8 cellular contexts compared by ENCODE assay signal in the genomic region with DNA sequence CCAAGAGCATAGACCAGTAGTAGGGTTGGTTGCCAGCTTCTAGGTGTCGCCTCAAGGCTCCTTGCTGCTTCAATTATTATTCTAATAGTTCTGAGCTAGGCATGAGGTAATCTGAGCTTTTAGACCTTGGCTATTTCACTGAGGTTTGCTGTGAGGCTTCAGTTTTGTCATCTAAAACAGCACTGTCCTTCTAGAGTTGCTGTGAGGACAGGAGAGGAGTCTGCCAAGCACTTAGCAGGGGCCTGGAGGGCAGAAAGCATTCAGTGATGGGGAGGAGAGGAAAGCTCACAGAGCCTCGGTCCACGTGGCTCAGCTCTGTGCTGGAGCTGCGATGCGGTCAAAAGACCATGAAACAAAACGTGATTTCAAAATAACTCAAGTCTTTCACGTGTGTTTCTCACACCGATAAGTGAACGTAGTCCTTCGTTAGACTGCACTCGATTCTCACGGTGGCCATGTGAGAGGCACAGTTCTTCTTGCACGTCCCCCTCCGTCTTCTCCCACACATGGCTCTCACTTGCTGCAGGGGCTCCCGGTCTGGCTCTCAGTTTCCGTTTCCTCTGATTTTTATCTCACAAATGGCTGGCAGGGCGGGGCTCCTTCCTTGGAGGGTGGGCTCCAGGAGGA.
DNase-seq lines count a peak whose midpoint lies in the region; ATAC-seq and TF ChIP-seq lines count a peak whose summit lies in the region.

No MANE protein-coding gene starts in this region.

- no peaks in the 10 kb centered on the region for H3K9me3 ChIP-seq in HUES48 (ENCODE audit: control insufficient read depth, insufficient read depth, low read length)

- DNase-seq in GM12864 (ENCODE audit: low read depth): peak; percentile 96
- DNase-seq in dermis blood vessel endothelial cell: peak; percentile 41
- peak; percentile 15 for DNase-seq in stimulated activated CD8-positive, alpha-beta memory T cell treated with anti-CD3 and anti-CD28 coated beads, Interleukin-12 subunit alpha, Interleukin-12 subunit beta, amount 100 ng/mL, for 4 hours (ENCODE audit: low read depth)
- DNase-seq in putamen (ENCODE audit: low spot score): no peak
- no peak for DNase-seq in SIG-M5 treated with dmso at 0.1 percent for 504 hours (lab: John Stamatoyannopoulos, UW; ENCODE audit: unreplicated experiment)
- DNase-seq in NCI-H2107 (lab: John Stamatoyannopoulos, UW): no peak

- H3K4me3 ChIP-seq in GM12864 (ENCODE audit: low read depth, low read length): no peak overlapping the region
- H3K4me3 ChIP-seq in HUES48 (ENCODE audit: low read depth, low read length): no peak overlapping the region

- peak; percentile 62 for ATAC-seq in GM21515 (IDR thresholded peaks at IDR 0.05; ENCODE audit: unreplicated experiment)

- no peak for TF ChIP-seq CTCF in GM12864 (IDR thresholded peaks at IDR 0.05; ENCODE audit: low read depth, low read length, missing control alignments)

- H3K27ac ChIP-seq in HUES48 (ENCODE audit: low read depth, low read length): peak overlapping the region; percentile 23

- H3K4me1 ChIP-seq in HUES48 (ENCODE audit: control insufficient read depth, insufficient read depth, low read length): peaks cover 27% of the 10 kb centered on the region

- no peaks in the 10 kb centered on the region for H3K36me3 ChIP-seq in HUES48 (ENCODE audit: control insufficient read depth, insufficient read depth, low read length)

- H3K9ac ChIP-seq in HUES48 (ENCODE audit: low read depth, low read length): peak overlapping the region; percentile 23; the same call in 1 of the 2 replicates

- no peaks in the 10 kb centered on the region for H3K27me3 ChIP-seq in HUES48 (ENCODE audit: control insufficient read depth, insufficient read depth, low read length)

Comparison
In these comparisons a context has a peak if more than half of its experiments do, and no peak if none do; other contexts are left out.
1. DNase-seq: peak in GM12864 (single experiment), dermis blood vessel endothelial cell (single experiment) and stimulated activated CD8-positive, alpha-beta memory T cell treated with anti-CD3 and anti-CD28 coated beads, Interleukin-12 subunit alpha, Interleukin-12 subunit beta, amount 100 ng/mL, for 4 hours (single experiment); none in putamen (single experiment), SIG-M5 treated with dmso at 0.1 percent for 504 hours (single experiment) and NCI-H2107 (single experiment).